In genomic region chr16:48647794-48648193, GRCh38 we compare ENCODE assay signal across 24 cellular contexts. TPM values are rescaled to one million over a fixed set of nuclear protein-coding genes. Genes with fewer than 3 reads are reported as not detected.
DNase-seq lines count a peak whose midpoint lies in the region; ATAC-seq, FAIRE-seq and TF ChIP-seq lines count a peak whose summit lies in the region.
"Had no signal": no experiment of that assay in that cellular context is flagged by ENCODE, and none has a peak within 500 bp of the region (broad histone marks: within the 10 kb centered on the region; RNA-seq: fewer than 3 reads in every experiment).

No MANE protein-coding gene starts in this region.

- H3K9me3 ChIP-seq in HepG2 (ENCODE audit: low read length) (peaks cover 29% of the 10 kb centered on the region), right lobe of liver (no peaks in the 10 kb centered on the region), K562 (replicated peaks; ENCODE audit: control insufficient read depth, insufficient read depth, low read depth, low read length) (no peaks in the 10 kb centered on the region)
- peaks cover 5% of the 10 kb centered on the region for H3K9me3 ChIP-seq in CD8-positive, alpha-beta T cell (ENCODE audit: low read length)

- no peak overlapping the region for H3K4me2 ChIP-seq in HepG2 (ENCODE audit: low read depth, low read length)
- H3K4me2 ChIP-seq in K562 (ENCODE audit: insufficient read depth, low read length): no peak overlapping the region
- H3K4me2 ChIP-seq: BLaER1 treated with 17β-estradiol and CSF1 and Interleukin-3, amounts not matched to agents 10 nM and 100 nM had no signal

- peaks cover 6% of the 10 kb centered on the region for H3K27me3 Mint-ChIP-seq in CD8-positive, alpha-beta T cell (ENCODE audit: low read depth)
- H3K27me3 Mint-ChIP-seq: CD4-positive, alpha-beta T cell had no signal

- no peak overlapping the region for H3K4me3 Mint-ChIP-seq in CD8-positive, alpha-beta T cell
- H3K4me3 Mint-ChIP-seq: CD4-positive, alpha-beta T cell; CD8-positive, alpha-beta memory T cell had no signal

- H4K20me1 ChIP-seq in HepG2 (ENCODE audit: insufficient read depth, low read length) (no peaks in the 10 kb centered on the region), K562 (replicated peaks; ENCODE audit: control insufficient read depth, insufficient read depth, low read length) (no peaks in the 10 kb centered on the region)
- H4K20me1 ChIP-seq: BLaER1 treated with 17β-estradiol and CSF1 and Interleukin-3, amounts not matched to agents 10 nM and 100 nM had no signal

- 4% methylated on average over 2 of the region's 2 CpGs for WGBS in HepG2 (ENCODE audit: low lambda C conversion rate)
- WGBS in right lobe of liver (ENCODE audit: insufficient coverage, low coverage, low lambda C conversion rate, missing lambda C conversion rate): 60% methylated on average over 2 of the region's 2 CpGs
- 0% methylated on average over 2 of the region's 2 CpGs for WGBS in K562 (ENCODE audit: insufficient coverage, low coverage, missing lambda C conversion rate)

- no peaks in the 10 kb centered on the region for H3K4me1 ChIP-seq in HepG2 (ENCODE audit: insufficient read depth, low read length)
- H3K4me1 ChIP-seq in right lobe of liver: no peaks in the 10 kb centered on the region
- no peaks in the 10 kb centered on the region for H3K4me1 ChIP-seq in CD8-positive, alpha-beta T cell (ENCODE audit: insufficient read depth, low read length)
- H3K4me1 ChIP-seq in K562 (replicated peaks in 1 of 2; ENCODE audit: control insufficient read depth in 2 of 2, insufficient read depth in 2 of 2, low read length in 2 of 2): no peaks in the 10 kb centered on the region
- H3K4me1 ChIP-seq: BLaER1 treated with 17β-estradiol and CSF1 and Interleukin-3, amounts not matched to agents 10 nM and 100 nM had no signal

- H3K27ac Mint-ChIP-seq in CD8-positive, alpha-beta T cell: no peak overlapping the region
- H3K27ac Mint-ChIP-seq: CD4-positive, alpha-beta T cell; CD8-positive, alpha-beta memory T cell had no signal

- DNase-seq in HepG2 (ENCODE audit: low spot score) (no peak), right lobe of liver (no peak), K562 (ENCODE audit: extremely low read depth in 1 of 4, low spot score in 3 of 4) (no peak), NCI-H187 treated with DMSO at 0.1 percent for 48 hours (lab: John Stamatoyannopoulos, UW) (no peak), GM19239 (ENCODE audit: insufficient read length, low spot score) (no peak)
- no peak for DNase-seq in CD8-positive, alpha-beta T cell
- DNase-seq: 8988T; ACHN; CD4-positive, alpha-beta T cell; CD8-positive, alpha-beta memory T cell; COR-L47; DMS 273 treated with DMSO at 0.1 percent for 48 hours; DMS153; DMS53; DMS79; DND-41; EL; GDM1 had no signal

- H3K4me3 ChIP-seq in HepG2 (replicated peaks in 1 of 3; ENCODE audit: insufficient read depth in 1 of 3, low read depth in 2 of 3, low read length in 3 of 3) (no peak overlapping the region), right lobe of liver (no peak overlapping the region), K562 (no peak overlapping the region)
- no peak overlapping the region for H3K4me3 ChIP-seq in CD8-positive, alpha-beta T cell (ENCODE audit: low read depth, low read length)
- H3K4me3 ChIP-seq: BLaER1 treated with 17β-estradiol and CSF1 and Interleukin-3, amounts not matched to agents 10 nM and 100 nM; GM12878 had no signal

- H3K9me1 ChIP-seq in K562 (ENCODE audit: control insufficient read depth, insufficient read depth, low read length): no peaks in the 10 kb centered on the region

- H2AFZ ChIP-seq in HepG2 (ENCODE audit: low read length) (no peak overlapping the region), K562 (ENCODE audit: low read depth, low read length) (no peak overlapping the region)

- TF ChIP-seq POLR2A in HepG2 (IDR thresholded peaks at IDR 0.05; ENCODE audit: insufficient read depth in 1 of 2, low read depth in 2 of 2, low read length in 2 of 2): no peak
- no peak for TF ChIP-seq POLR2A in right lobe of liver (IDR thresholded peaks at IDR 0.05)
- no peak for TF ChIP-seq POLR2A in K562 (conservative IDR thresholded peaks at IDR 0.05)

- intact Hi-C loops in HepG2 (cut with micrococcal nuclease; ENCODE audit: unreplicated experiment) (no loop called here), right lobe of liver (cut with DNase I) (no loop called here), K562 (cut with micrococcal nuclease) (no loop called here)
- intact Hi-C loops in CD8-positive, alpha-beta T cell (cut with DNase I, micrococcal nuclease): no loop called here

- POLR2A ChIA-PET in HepG2 (lab: Yijun Ruan, JAX) (no interaction called here), K562 (lab: Yijun Ruan, JAX) (no interaction called here)
- POLR2A ChIA-PET in CD8-positive, alpha-beta T cell (lab: Charles Lee): no interaction called here

- H3K36me3 ChIP-seq in HepG2 (replicated peaks in 1 of 2; ENCODE audit: control insufficient read depth in 1 of 2, insufficient read depth in 2 of 2, low read length in 2 of 2): no peaks in the 10 kb centered on the region
- H3K36me3 ChIP-seq in right lobe of liver: no peaks in the 10 kb centered on the region
- H3K36me3 ChIP-seq in CD8-positive, alpha-beta T cell (ENCODE audit: insufficient read depth, low read length): no peaks in the 10 kb centered on the region
- H3K36me3 ChIP-seq in K562 (ENCODE audit: control insufficient read depth, insufficient read depth, low read length): no peaks in the 10 kb centered on the region

- H3K4me1 Mint-ChIP-seq in CD8-positive, alpha-beta T cell (ENCODE audit: low read depth): no peaks in the 10 kb centered on the region
- H3K4me1 Mint-ChIP-seq: CD8-positive, alpha-beta memory T cell had no signal

- TF ChIP-seq CTCF in HepG2 (CRISPR knock-in tag; IDR thresholded peaks at IDR 0.05) (no peak), right lobe of liver (IDR thresholded peaks at IDR 0.05) (no peak), K562 (IDR thresholded peaks at IDR 0.05 in 2 of 3, conservative IDR thresholded peaks at IDR 0.05 in 1 of 3; ENCODE audit: insufficient read depth in 2 of 3, low read depth in 1 of 3, low read length in 3 of 3) (no peak)
- TF ChIP-seq CTCF in CD8-positive, alpha-beta T cell (IDR thresholded peaks at IDR 0.05): peak; percentile 21

- no peak for FAIRE-seq in HepG2 (lab: Jason Lieb, UNC)
- FAIRE-seq in K562 (lab: Jason Lieb, UNC): no peak
- FAIRE-seq in GM19239 (lab: Jason Lieb, UNC): no peak
- FAIRE-seq: A204.1, GM12878, GM12892, GM18507 had no signal

- H3K27me3 ChIP-seq in HepG2 (ENCODE audit: control insufficient read depth in 1 of 2, insufficient read depth in 2 of 2, low read length in 2 of 2): no peaks in the 10 kb centered on the region
- no peaks in the 10 kb centered on the region for H3K27me3 ChIP-seq in right lobe of liver
- no peaks in the 10 kb centered on the region for H3K27me3 ChIP-seq in CD8-positive, alpha-beta T cell (ENCODE audit: insufficient read depth, low read length)
- no peaks in the 10 kb centered on the region for H3K27me3 ChIP-seq in K562 (ENCODE audit: control insufficient read depth in 2 of 2, insufficient read depth in 2 of 2, low read length in 2 of 2)
- H3K27me3 ChIP-seq: BLaER1 treated with 17β-estradiol and CSF1 and Interleukin-3, amounts not matched to agents 10 nM and 100 nM had no signal

- in situ Hi-C loops in HepG2 (cut with HindIII; ENCODE audit: extremely low pct_ligation_motif_present, low pct_unique_long_range_greater_than_20kb): no loop called here
- in situ Hi-C loops in K562 (cut with MboI): no loop called here

- TF ChIP-seq EP300 in HepG2 (IDR thresholded peaks at IDR 0.05; ENCODE audit: low read depth in 2 of 2, low read length in 2 of 2) (no peak), HepG2 (CRISPR knock-in tag; IDR thresholded peaks at IDR 0.05; ENCODE audit: borderline replicate concordance) (no peak), K562 (IDR thresholded peaks at IDR 0.05; ENCODE audit: low read length) (no peak)

- H3K79me2 ChIP-seq in HepG2 (ENCODE audit: insufficient read depth, low read length) (no peaks in the 10 kb centered on the region), K562 (ENCODE audit: control insufficient read depth, insufficient read depth, low read length) (no peaks in the 10 kb centered on the region)

- H3K9ac ChIP-seq in HepG2 (ENCODE audit: insufficient read depth, low read depth, low read length) (no peak overlapping the region), K562 (ENCODE audit: insufficient read depth in 1 of 2, low read depth in 2 of 2, low read length in 2 of 2) (no peak overlapping the region)
- H3K9ac ChIP-seq: BLaER1 treated with 17β-estradiol and CSF1 and Interleukin-3, amounts not matched to agents 10 nM and 100 nM had no signal

- ATAC-seq in HepG2 (no peak), right lobe of liver (no peak), K562 (no peak)
- ATAC-seq in CD8-positive, alpha-beta T cell: no peak
- ATAC-seq: GM12878 had no signal

- CTCF ChIA-PET in HepG2 (lab: Yijun Ruan, JAX; ENCODE audit: low intra/inter-chr PET ratio, low total read pairs) (no interaction called here), K562 (lab: Yijun Ruan, JAX; ENCODE audit: low intra/inter-chr PET ratio) (no interaction called here)
- CTCF ChIA-PET in CD8-positive, alpha-beta T cell (lab: Charles Lee): no interaction called here

- no TSS peak for BruUV-seq in HepG2 (replicated peaks; lab: Mats Ljungman, UMichigan)
- no TSS peak for BruUV-seq in K562 (replicated peaks; lab: Mats Ljungman, UMichigan)

- H3K36me3 Mint-ChIP-seq in CD8-positive, alpha-beta T cell: peaks cover 4% of the 10 kb centered on the region

- TF ChIP-seq RAD21 in HepG2 (CRISPR knock-in tag; IDR thresholded peaks at IDR 0.05) (no peak), K562 (CRISPR knock-in tag; conservative IDR thresholded peaks at IDR 0.05 in 1 of 2, IDR thresholded peaks at IDR 0.05 in 1 of 2) (no peak)

- H3K27ac ChIP-seq in HepG2 (ENCODE audit: extremely low read length, insufficient read depth, low read length) (no peak overlapping the region), right lobe of liver (no peak overlapping the region), K562 (ENCODE audit: extremely low read depth, low read depth, low read length) (no peak overlapping the region)
- H3K27ac ChIP-seq in CD8-positive, alpha-beta T cell (ENCODE audit: low read depth, low read length): no peak overlapping the region
- H3K27ac ChIP-seq: BLaER1 treated with 17β-estradiol and CSF1 and Interleukin-3, amounts not matched to agents 10 nM and 100 nM; C4-2B had no signal

- H3K9me3 Mint-ChIP-seq in CD8-positive, alpha-beta T cell: peaks cover 40% of the 10 kb centered on the region

RNA-seq across cellular contexts. Expression of gene N4BP1, which starts 37.8 kb away (rescaled TPM):
- total RNA-seq in HepG2 (2016; rRNA removed; fragmentation: Illumina TruSeq; extraction: Trizol) (43.9 and 46.5 TPM in 2 replicates), right lobe of liver (10 to 100 TPM; 10.5 to 17.8 (median 12.1) TPM), K562 (2014; rRNA removed) (5.9 and 7.4 TPM in 2 replicates), K562 (2014; rRNA removed; fragmentation: Illumina TruSeq; extraction: Trizol) (17.1 and 18.4 TPM in 2 replicates), K562 (2015; rRNA removed; fragmentation: Illumina TruSeq; extraction: Trizol) (18.6 and 20.7 TPM in 2 replicates), K562 (2021) (18.0 and 18.1 TPM in 2 replicates)
- total RNA-seq in HepG2 (2016; cell fraction: cytosol; rRNA removed; fragmentation: Illumina TruSeq; extraction: Trizol; ENCODE audit: low read depth): 30.7 and 33.0 TPM in 2 replicates
- total RNA-seq in HepG2 (2016; cell fraction: insoluble cytoplasmic fraction; rRNA removed; fragmentation: Illumina TruSeq; extraction: Trizol): 41.9 and 43.3 TPM in 2 replicates
- 52.7 and 60.8 TPM in 2 replicates for total RNA-seq in HepG2 (2016; cell fraction: membrane; rRNA removed; fragmentation: Illumina TruSeq; extraction: Trizol)
- total RNA-seq in HepG2 (2016; cell fraction: nucleus; rRNA removed; fragmentation: Illumina TruSeq; extraction: Trizol): 39.0 and 46.1 TPM in 2 replicates
- polyA plus RNA-seq in HepG2 (2011; rRNA removed) (19.5 and 21.4 TPM in 2 replicates), K562 (2011; rRNA removed) (12.9 and 16.5 TPM in 2 replicates), K562 (2014; fragmentation: Illumina TruSeq; extraction: Trizol) (17.4 and 18.7 TPM in 2 replicates), K562 (2014; fragmentation: Nextera tagmentation; extraction: Ambion mirVana) (1 to 10 TPM; 1.1 to 2.4 TPM), K562 (2014; rRNA removed) (10.0 and 15.5 TPM in 2 replicates)
- polyA plus RNA-seq in HepG2 (2011; cell fraction: cytosol; rRNA removed): 9.8 and 10.1 TPM in 2 replicates
- polyA plus RNA-seq in HepG2 (2011; cell fraction: nucleus; rRNA removed): 21.8 and 26.8 TPM in 2 replicates
- 20.4 and 24.7 TPM in 2 replicates for polyA plus RNA-seq in HepG2 (2012)
- polyA plus RNA-seq in HepG2 (2016; cell fraction: cytosol; fragmentation: Illumina TruSeq; extraction: Trizol; ENCODE audit: low read depth): 2.5 and 3.4 TPM in 2 replicates
- 37.7 and 43.0 TPM in 2 replicates for polyA plus RNA-seq in HepG2 (2016; cell fraction: insoluble cytoplasmic fraction; fragmentation: Illumina TruSeq; extraction: Trizol; ENCODE audit: low read depth)
- 8.9 and 11.1 TPM in 2 replicates for polyA plus RNA-seq in HepG2 (2016; cell fraction: membrane; fragmentation: Illumina TruSeq; extraction: Trizol; ENCODE audit: low read depth)
- 44.5 and 49.0 TPM in 2 replicates for polyA plus RNA-seq in HepG2 (2016; cell fraction: nucleus; fragmentation: Illumina TruSeq; extraction: Trizol; ENCODE audit: insufficient read depth, low read depth)
- polyA minus RNA-seq in HepG2 (2011; rRNA and poly(A)+ RNA removed; ENCODE audit: low replicate concordance): 5.4 and 18.1 TPM in 2 replicates
- polyA minus RNA-seq in HepG2 (2011; cell fraction: cytosol; rRNA and poly(A)+ RNA removed): 24.2 and 26.0 TPM in 2 replicates
- polyA minus RNA-seq in HepG2 (2011; cell fraction: nucleus; rRNA and poly(A)+ RNA removed): 43.1 and 53.5 TPM in 2 replicates
- total RNA-seq in CD8-positive, alpha-beta T cell: 100 to 1,000 TPM; 153 to 156 TPM
- 17.8 and 43.0 TPM in 2 replicates for total RNA-seq in K562 (2011; cell fraction: chromatin; rRNA removed; ENCODE audit: low replicate concordance)
- total RNA-seq in K562 (2011; cell fraction: nucleolus; rRNA removed): 8.0 and 10.5 TPM in 2 replicates
- 17.3 and 17.6 TPM in 2 replicates for total RNA-seq in K562 (2011; cell fraction: nucleoplasm; rRNA removed)
- polyA plus RNA-seq in K562 (2011; cell fraction: cytosol; rRNA removed): 7.5 and 14.3 TPM in 2 replicates
- polyA plus RNA-seq in K562 (2011; cell fraction: nucleus; rRNA removed): 12.2 and 13.1 TPM in 2 replicates
- 8.5 and 12.2 TPM in 2 replicates for polyA plus RNA-seq in K562 (2012)
- 16.4 and 26.0 TPM in 2 replicates for polyA minus RNA-seq in K562 (2011; rRNA and poly(A)+ RNA removed)
- 10.5 and 12.3 TPM in 2 replicates for polyA minus RNA-seq in K562 (2011; cell fraction: cytosol; rRNA and poly(A)+ RNA removed)
- polyA minus RNA-seq in K562 (2011; cell fraction: nucleus; rRNA and poly(A)+ RNA removed): 8.1 and 14.8 TPM in 2 replicates

Comparison
In these comparisons a context has a peak if more than half of its experiments do, and no peak if none do; other contexts are left out.
1. Of the 241 proteins assayed by ChIP-seq in both HepG2 and K562: peak only in HepG2: NFRKB; only in K562: ZNF512; in both: none; in neither: 236; mixed calls (peak in some experiments, not most) for 3.